1 cellular context compared by ENCODE assay signal in the genomic region with DNA sequence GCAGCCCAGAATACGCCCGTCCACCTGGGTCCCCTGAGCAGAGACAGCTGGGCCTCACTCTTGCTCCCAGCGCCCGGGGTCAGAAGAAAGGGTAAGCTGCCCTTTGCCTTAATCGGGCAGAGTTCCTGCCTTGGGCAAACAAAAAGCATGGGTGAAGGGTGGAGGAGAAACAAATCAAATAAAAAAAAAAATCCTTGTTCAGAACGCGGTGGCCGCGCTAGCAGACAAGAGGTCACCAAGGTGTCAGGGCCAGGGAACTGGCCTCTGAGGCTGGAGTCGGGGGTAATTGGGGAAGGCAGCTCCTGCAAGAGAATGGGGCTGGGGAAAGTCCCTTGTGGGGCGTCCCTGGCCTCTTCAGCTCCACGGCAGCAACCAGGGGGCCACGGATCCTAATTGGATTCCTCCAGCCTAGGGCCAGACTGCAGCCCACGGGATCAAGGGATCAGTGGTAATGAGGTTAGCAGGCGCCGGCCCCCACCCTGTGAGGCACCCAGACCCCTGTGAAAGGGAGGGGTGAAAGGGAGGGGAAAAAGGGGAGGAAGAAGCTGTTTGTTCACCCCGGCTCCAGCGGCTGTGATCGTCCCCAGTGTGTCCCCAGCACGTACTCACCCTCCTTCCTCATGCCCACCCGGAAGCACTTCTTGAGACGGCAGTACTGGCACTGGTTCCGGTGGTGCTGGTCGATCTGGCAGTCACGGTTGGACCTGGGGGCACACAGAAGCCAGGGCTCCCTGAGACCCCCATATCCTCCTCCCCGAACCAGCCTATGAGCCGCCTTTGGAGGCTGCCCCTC.
TF ChIP-seq lines count a peak whose summit lies in the region.

No MANE protein-coding gene starts in this region.

TF ChIP-seq in HepG2, 621 proteins besides CTCF, POLR2A, EP300 and RAD21 (continued from another document and continues in another):
- peak; percentile 64; the same call in 1 of the 2 replicates for TF ChIP-seq ZNF503 (CRISPR knock-in tag; IDR thresholded peaks at IDR 0.05)
- peak; percentile 93 for TF ChIP-seq RXRA (CRISPR knock-in tag; IDR thresholded peaks at IDR 0.05)
- TF ChIP-seq HNRNPL (IDR thresholded peaks at IDR 0.05; ENCODE audit: low read depth, low read length) = 0 out of 2 replicates have a peak, but pooled peaks have one; percentile 69
- 0 out of 2 replicates have a peak, but pooled peaks have one; percentile 51 for TF ChIP-seq ZNF564 (CRISPR knock-in tag; IDR thresholded peaks at IDR 0.05)
- TF ChIP-seq, protein P1, sequence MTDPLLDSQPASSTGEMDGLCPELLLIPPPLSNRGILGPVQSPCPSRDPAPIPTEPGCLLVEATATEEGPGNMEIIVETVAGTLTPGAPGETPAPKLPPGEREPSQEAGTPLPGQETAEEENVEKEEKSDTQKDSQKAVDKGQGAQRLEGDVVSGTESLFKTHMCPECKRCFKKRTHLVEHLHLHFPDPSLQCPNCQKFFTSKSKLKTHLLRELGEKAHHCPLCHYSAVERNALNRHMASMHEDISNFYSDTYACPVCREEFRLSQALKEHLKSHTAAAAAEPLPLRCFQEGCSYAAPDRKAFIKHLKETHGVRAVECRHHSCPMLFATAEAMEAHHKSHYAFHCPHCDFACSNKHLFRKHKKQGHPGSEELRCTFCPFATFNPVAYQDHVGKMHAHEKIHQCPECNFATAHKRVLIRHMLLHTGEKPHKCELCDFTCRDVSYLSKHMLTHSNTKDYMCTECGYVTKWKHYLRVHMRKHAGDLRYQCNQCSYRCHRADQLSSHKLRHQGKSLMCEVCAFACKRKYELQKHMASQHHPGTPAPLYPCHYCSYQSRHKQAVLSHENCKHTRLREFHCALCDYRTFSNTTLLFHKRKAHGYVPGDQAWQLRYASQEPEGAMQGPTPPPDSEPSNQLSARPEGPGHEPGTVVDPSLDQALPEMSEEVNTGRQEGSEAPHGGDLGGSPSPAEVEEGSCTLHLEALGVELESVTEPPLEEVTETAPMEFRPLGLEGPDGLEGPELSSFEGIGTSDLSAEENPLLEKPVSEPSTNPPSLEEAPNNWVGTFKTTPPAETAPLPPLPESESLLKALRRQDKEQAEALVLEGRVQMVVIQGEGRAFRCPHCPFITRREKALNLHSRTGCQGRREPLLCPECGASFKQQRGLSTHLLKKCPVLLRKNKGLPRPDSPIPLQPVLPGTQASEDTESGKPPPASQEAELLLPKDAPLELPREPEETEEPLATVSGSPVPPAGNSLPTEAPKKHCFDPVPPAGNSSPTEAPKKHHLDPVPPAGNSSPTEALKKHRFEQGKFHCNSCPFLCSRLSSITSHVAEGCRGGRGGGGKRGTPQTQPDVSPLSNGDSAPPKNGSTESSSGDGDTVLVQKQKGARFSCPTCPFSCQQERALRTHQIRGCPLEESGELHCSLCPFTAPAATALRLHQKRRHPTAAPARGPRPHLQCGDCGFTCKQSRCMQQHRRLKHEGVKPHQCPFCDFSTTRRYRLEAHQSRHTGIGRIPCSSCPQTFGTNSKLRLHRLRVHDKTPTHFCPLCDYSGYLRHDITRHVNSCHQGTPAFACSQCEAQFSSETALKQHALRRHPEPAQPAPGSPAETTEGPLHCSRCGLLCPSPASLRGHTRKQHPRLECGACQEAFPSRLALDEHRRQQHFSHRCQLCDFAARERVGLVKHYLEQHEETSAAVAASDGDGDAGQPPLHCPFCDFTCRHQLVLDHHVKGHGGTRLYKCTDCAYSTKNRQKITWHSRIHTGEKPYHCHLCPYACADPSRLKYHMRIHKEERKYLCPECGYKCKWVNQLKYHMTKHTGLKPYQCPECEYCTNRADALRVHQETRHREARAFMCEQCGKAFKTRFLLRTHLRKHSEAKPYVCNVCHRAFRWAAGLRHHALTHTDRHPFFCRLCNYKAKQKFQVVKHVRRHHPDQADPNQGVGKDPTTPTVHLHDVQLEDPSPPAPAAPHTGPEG (CRISPR knock-in tag; IDR thresholded peaks at IDR 0.05) = peak; percentile 98
- no peak for TF ChIP-seq SOX6 (IDR thresholded peaks at IDR 0.05)
- TF ChIP-seq SOX6 (CRISPR knock-in tag; IDR thresholded peaks at IDR 0.05) = peak; percentile 63; the same call in 1 of the 2 replicates
- TF ChIP-seq, protein P2, sequence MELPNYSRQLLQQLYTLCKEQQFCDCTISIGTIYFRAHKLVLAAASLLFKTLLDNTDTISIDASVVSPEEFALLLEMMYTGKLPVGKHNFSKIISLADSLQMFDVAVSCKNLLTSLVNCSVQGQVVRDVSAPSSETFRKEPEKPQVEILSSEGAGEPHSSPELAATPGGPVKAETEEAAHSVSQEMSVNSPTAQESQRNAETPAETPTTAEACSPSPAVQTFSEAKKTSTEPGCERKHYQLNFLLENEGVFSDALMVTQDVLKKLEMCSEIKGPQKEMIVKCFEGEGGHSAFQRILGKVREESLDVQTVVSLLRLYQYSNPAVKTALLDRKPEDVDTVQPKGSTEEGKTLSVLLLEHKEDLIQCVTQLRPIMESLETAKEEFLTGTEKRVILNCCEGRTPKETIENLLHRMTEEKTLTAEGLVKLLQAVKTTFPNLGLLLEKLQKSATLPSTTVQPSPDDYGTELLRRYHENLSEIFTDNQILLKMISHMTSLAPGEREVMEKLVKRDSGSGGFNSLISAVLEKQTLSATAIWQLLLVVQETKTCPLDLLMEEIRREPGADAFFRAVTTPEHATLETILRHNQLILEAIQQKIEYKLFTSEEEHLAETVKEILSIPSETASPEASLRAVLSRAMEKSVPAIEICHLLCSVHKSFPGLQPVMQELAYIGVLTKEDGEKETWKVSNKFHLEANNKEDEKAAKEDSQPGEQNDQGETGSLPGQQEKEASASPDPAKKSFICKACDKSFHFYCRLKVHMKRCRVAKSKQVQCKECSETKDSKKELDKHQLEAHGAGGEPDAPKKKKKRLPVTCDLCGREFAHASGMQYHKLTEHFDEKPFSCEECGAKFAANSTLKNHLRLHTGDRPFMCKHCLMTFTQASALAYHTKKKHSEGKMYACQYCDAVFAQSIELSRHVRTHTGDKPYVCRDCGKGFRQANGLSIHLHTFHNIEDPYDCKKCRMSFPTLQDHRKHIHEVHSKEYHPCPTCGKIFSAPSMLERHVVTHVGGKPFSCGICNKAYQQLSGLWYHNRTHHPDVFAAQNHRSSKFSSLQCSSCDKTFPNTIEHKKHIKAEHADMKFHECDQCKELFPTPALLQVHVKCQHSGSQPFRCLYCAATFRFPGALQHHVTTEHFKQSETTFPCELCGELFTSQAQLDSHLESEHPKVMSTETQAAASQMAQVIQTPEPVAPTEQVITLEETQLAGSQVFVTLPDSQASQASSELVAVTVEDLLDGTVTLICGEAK (IDR thresholded peaks at IDR 0.05) = no peak
- TF ChIP-seq, protein P2 (CRISPR knock-in tag; IDR thresholded peaks at IDR 0.05) = peak; percentile 59
- TF ChIP-seq, protein P3, sequence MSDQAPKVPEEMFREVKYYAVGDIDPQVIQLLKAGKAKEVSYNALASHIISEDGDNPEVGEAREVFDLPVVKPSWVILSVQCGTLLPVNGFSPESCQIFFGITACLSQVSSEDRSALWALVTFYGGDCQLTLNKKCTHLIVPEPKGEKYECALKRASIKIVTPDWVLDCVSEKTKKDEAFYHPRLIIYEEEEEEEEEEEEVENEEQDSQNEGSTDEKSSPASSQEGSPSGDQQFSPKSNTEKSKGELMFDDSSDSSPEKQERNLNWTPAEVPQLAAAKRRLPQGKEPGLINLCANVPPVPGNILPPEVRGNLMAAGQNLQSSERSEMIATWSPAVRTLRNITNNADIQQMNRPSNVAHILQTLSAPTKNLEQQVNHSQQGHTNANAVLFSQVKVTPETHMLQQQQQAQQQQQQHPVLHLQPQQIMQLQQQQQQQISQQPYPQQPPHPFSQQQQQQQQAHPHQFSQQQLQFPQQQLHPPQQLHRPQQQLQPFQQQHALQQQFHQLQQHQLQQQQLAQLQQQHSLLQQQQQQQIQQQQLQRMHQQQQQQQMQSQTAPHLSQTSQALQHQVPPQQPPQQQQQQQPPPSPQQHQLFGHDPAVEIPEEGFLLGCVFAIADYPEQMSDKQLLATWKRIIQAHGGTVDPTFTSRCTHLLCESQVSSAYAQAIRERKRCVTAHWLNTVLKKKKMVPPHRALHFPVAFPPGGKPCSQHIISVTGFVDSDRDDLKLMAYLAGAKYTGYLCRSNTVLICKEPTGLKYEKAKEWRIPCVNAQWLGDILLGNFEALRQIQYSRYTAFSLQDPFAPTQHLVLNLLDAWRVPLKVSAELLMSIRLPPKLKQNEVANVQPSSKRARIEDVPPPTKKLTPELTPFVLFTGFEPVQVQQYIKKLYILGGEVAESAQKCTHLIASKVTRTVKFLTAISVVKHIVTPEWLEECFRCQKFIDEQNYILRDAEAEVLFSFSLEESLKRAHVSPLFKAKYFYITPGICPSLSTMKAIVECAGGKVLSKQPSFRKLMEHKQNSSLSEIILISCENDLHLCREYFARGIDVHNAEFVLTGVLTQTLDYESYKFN (CRISPR knock-in tag; conservative IDR thresholded peaks at IDR 0.05) = peak; percentile 90
- 0 out of 2 replicates have a peak, but pooled peaks have one; percentile 60 for TF ChIP-seq MEIS2 (CRISPR knock-in tag; IDR thresholded peaks at IDR 0.05)
- peak; percentile 38; the same call in 1 of the 2 replicates for TF ChIP-seq ZBTB7A (CRISPR knock-in tag; IDR thresholded peaks at IDR 0.05)
- TF ChIP-seq SMYD3 (CRISPR knock-in tag; IDR thresholded peaks at IDR 0.05) = no peak
- TF ChIP-seq MTA1 (CRISPR knock-in tag; IDR thresholded peaks at IDR 0.05; ENCODE audit: borderline replicate concordance) = peak; percentile 80; the same call in 1 of the 2 replicates
- TF ChIP-seq, protein P4, sequence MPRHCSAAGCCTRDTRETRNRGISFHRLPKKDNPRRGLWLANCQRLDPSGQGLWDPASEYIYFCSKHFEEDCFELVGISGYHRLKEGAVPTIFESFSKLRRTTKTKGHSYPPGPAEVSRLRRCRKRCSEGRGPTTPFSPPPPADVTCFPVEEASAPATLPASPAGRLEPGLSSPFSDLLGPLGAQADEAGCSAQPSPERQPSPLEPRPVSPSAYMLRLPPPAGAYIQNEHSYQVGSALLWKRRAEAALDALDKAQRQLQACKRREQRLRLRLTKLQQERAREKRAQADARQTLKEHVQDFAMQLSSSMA (CRISPR knock-in tag; IDR thresholded peaks at IDR 0.05) = no peak
- TF ChIP-seq NONO (IDR thresholded peaks at IDR 0.05) = no peak
- peak; percentile 64; the same call in 1 of the 2 replicates for TF ChIP-seq NONO (CRISPR knock-in tag; conservative IDR thresholded peaks at IDR 0.05)
- peak; percentile 55 for TF ChIP-seq ASH2L (IDR thresholded peaks at IDR 0.05; ENCODE audit: insufficient read length, low read depth, low read length)
- TF ChIP-seq ZNF629 (CRISPR knock-in tag; conservative IDR thresholded peaks at IDR 0.05) = 0 out of 2 replicates have a peak, but pooled peaks have one; percentile 40
- TF ChIP-seq TBX3 (IDR thresholded peaks at IDR 0.05; ENCODE audit: borderline replicate concordance) = 0 out of 2 replicates have a peak, but pooled peaks have one; percentile 47
- TF ChIP-seq LCORL (IDR thresholded peaks at IDR 0.05) = no peak
- peak; percentile 47 for TF ChIP-seq LCORL (CRISPR knock-in tag; IDR thresholded peaks at IDR 0.05)
- peak; percentile 36; the same call in 1 of the 2 replicates for TF ChIP-seq ZNF652 (CRISPR knock-in tag; IDR thresholded peaks at IDR 0.05; ENCODE audit: borderline replicate concordance, low read depth)
- TF ChIP-seq ELF3 (CRISPR knock-in tag; IDR thresholded peaks at IDR 0.05) = peak; percentile 53; the same call in 1 of the 2 replicates
- TF ChIP-seq ZMYM2 (CRISPR knock-in tag; IDR thresholded peaks at IDR 0.05) = 0 out of 2 replicates have a peak, but pooled peaks have one; percentile 25
- peak; percentile 55 for TF ChIP-seq RBM22 (optimal IDR thresholded peaks at IDR 0.05; ENCODE audit: low read length)
- no peak for TF ChIP-seq SIX4 (CRISPR knock-in tag; IDR thresholded peaks at IDR 0.05)
- TF ChIP-seq ZNF136 (CRISPR knock-in tag; IDR thresholded peaks at IDR 0.05; ENCODE audit: low read depth) = 0 out of 2 replicates have a peak, but pooled peaks have one; percentile 8
- TF ChIP-seq, protein P5, sequence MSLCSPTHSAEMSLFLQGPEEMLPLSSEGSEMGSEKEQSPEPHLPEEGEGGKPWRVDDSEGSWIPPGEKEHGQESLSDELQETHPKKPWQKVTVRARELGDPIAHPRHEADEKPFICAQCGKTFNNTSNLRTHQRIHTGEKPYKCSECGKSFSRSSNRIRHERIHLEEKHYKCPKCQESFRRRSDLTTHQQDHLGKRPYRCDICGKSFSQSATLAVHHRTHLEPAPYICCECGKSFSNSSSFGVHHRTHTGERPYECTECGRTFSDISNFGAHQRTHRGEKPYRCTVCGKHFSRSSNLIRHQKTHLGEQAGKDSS (CRISPR knock-in tag; IDR thresholded peaks at IDR 0.05; ENCODE audit: borderline replicate concordance, low read depth) = no peak
